Comparison of ENCODE assay signal across 24 cellular contexts in genomic region chr16:67752641-67753040, GRCh38. TPM values are rescaled to one million over a fixed set of nuclear protein-coding genes. Genes with fewer than 3 reads are reported as not detected.
"Had no signal": no experiment of that assay in that cellular context is flagged by ENCODE, and none has a peak within 500 bp of the region (broad histone marks: within the 10 kb centered on the region; RNA-seq: fewer than 3 reads in every experiment).

No MANE protein-coding gene starts in this region.

- ATAC-seq: K562 had no signal

- H3K4me3 ChIP-seq: K562, SJSA1, SK-N-MC had no signal

- H3K36me3 ChIP-seq: SJSA1 had no signal

- H3K4me2 ChIP-seq: KMS-11 had no signal

- FAIRE-seq: K562, RCC 7860 had no signal

- H3K27me3 ChIP-seq: SJSA1 had no signal

- H3K9ac ChIP-seq: KMS-11 had no signal

- H3K27me3 Mint-ChIP-seq: IgD-negative memory B cell had no signal

- H3K9me3 Mint-ChIP-seq: IgD-negative memory B cell had no signal

- H3K4me1 ChIP-seq: SJSA1 had no signal

- DNase-seq: Kasumi-1, MM.1S, NCI-H1092 treated with DMSO at 0.1 percent for 48 hours, NCI-H1436, NCI-H187, NCI-H2029, NCI-H2081 treated with DMSO at 0.1 percent for 48 hours, NCI-H2171, NCI-H226, NCI-H446, NCI-H510A, NCI-H524 treated with DMSO at 0.1 percent for 48 hours, NCI-H69, NCI-H774, Right ventricle myocardium superior, RPMI8226, SIG-M5 had no signal

- H3K27ac ChIP-seq: KMS-11, SJSA1, SK-N-MC had no signal

- H3K4me3 Mint-ChIP-seq: IgD-negative memory B cell had no signal

RNA-seq across cellular contexts. Expression of gene TSNAXIP1, which starts 54.0 kb away (rescaled TPM):
- total RNA-seq: HT-29 had no signal
- polyA plus RNA-seq: IgD-negative memory B cell had no signal
